15 cellular contexts compared by ENCODE assay signal in genomic region chr3:54087581-54088410, GRCh38. TPM values are rescaled to one million over a fixed set of nuclear protein-coding genes. Genes with fewer than 3 reads are reported as not detected.
DNase-seq lines count a peak whose midpoint lies in the region; ATAC-seq, FAIRE-seq and TF ChIP-seq lines count a peak whose summit lies in the region.
"Had no signal": no experiment of that assay in that cellular context is flagged by ENCODE, and none has a peak within 500 bp of the region (broad histone marks: within the 10 kb centered on the region; RNA-seq: fewer than 3 reads in every experiment).

No MANE protein-coding gene starts in this region.

- peak overlapping the region; percentile 71 for H3K4me3 Mint-ChIP-seq in type B pancreatic cell
- no peak overlapping the region for H3K4me3 Mint-ChIP-seq in activated CD4-positive, alpha-beta T cell treated with anti-CD3 and anti-CD28 coated beads, Interleukin-2, amount 10 ng/mL, durations not matched to agents 7 days and 5 days

- no peak overlapping the region for H2AK5ac ChIP-seq in mesendoderm (ENCODE audit: low read length)

- no peak overlapping the region for H4K5ac ChIP-seq in mesendoderm (ENCODE audit: low read length)

- H3K9me3 Mint-ChIP-seq in type B pancreatic cell = no peaks in the 10 kb centered on the region
- H3K9me3 Mint-ChIP-seq in activated CD4-positive, alpha-beta T cell treated with anti-CD3 and anti-CD28 coated beads, Interleukin-2, amount 10 ng/mL, durations not matched to agents 7 days and 5 days = no peaks in the 10 kb centered on the region

- H3K4me2 ChIP-seq in mesendoderm (ENCODE audit: low read length) = peak overlapping the region; percentile 56
- H3K4me2 ChIP-seq: A549 had no signal

- intact Hi-C loops in Right ventricle myocardium superior (cut with DNase I) = no loop called here

- H3K4ac ChIP-seq in mesendoderm (ENCODE audit: low read depth, low read length) = no peak overlapping the region

- H2BK5ac ChIP-seq in mesendoderm (ENCODE audit: low read length) = no peak overlapping the region

- peak overlapping the region; percentile 31 for H3K9ac ChIP-seq in mesendoderm (ENCODE audit: low read length)

- H3K56ac ChIP-seq in mesendoderm (ENCODE audit: low read length) = peak overlapping the region; percentile 52

- no peak overlapping the region for H3K23ac ChIP-seq in mesendoderm (ENCODE audit: low read length)

- peaks cover 11% of the 10 kb centered on the region for H3K4me1 Mint-ChIP-seq in type B pancreatic cell (ENCODE audit: unreplicated experiment)
- no peaks in the 10 kb centered on the region for H3K4me1 Mint-ChIP-seq in activated CD4-positive, alpha-beta T cell treated with anti-CD3 and anti-CD28 coated beads, Interleukin-2, amount 10 ng/mL, durations not matched to agents 7 days and 5 days

- peak; percentile 28 for DNase-seq in NCI-H2171 treated with DMSO at 0.1 percent for 48 hours (lab: John Stamatoyannopoulos, UW)
- no peak for DNase-seq in NCI-H2171 (lab: John Stamatoyannopoulos, UW)
- no peak for DNase-seq in Right ventricle myocardium superior
- peak; percentile 20 for DNase-seq in mesendoderm
- no peak for DNase-seq in type B pancreatic cell (ENCODE audit: extremely low spot score, unreplicated experiment)
- no peak for DNase-seq in NCI-H1694 treated with DMSO at 0.1 percent for 48 hours (lab: John Stamatoyannopoulos, UW)
- DNase-seq in activated CD4-positive, alpha-beta T cell treated with anti-CD3 and anti-CD28 coated beads, Interleukin-2, amount 10 ng/mL, durations not matched to agents 7 days and 5 days = no peak
- DNase-seq in GM12891 (ENCODE audit: insufficient read length, low spot score) = no peak
- DNase-seq: DMS79, NCI-H2081, right lobe of liver had no signal

- TF ChIP-seq POLR2A in GM12891 (IDR thresholded peaks at IDR 0.05; ENCODE audit: low read depth, low read length) = no peak

- POLR2A ChIA-PET in activated CD4-positive, alpha-beta T cell treated with anti-CD3 and anti-CD28 coated beads, Interleukin-2, amount 10 ng/mL, durations not matched to agents 7 days and 5 days (lab: Charles Lee) = no interaction called here

- peaks cover 69% of the 10 kb centered on the region for H3K27me3 Mint-ChIP-seq in type B pancreatic cell
- peaks cover 35% of the 10 kb centered on the region for H3K27me3 Mint-ChIP-seq in activated CD4-positive, alpha-beta T cell treated with anti-CD3 and anti-CD28 coated beads, Interleukin-2, amount 10 ng/mL, durations not matched to agents 7 days and 5 days

- TF ChIP-seq CTCF in type B pancreatic cell (conservative IDR thresholded peaks at IDR 0.05) = no peak

- WGBS in mesendoderm (ENCODE audit: extremely low coverage, insufficient coverage, low lambda C conversion rate) = no CpG with 5 or more reads among the region's 54 CpGs

- no peaks in the 10 kb centered on the region for H3K79me2 ChIP-seq in mesendoderm (ENCODE audit: control insufficient read depth, insufficient read depth, low read length)

- H3K36me3 Mint-ChIP-seq in type B pancreatic cell = no peaks in the 10 kb centered on the region
- no peaks in the 10 kb centered on the region for H3K36me3 Mint-ChIP-seq in activated CD4-positive, alpha-beta T cell treated with anti-CD3 and anti-CD28 coated beads, Interleukin-2, amount 10 ng/mL, durations not matched to agents 7 days and 5 days (ENCODE audit: low read depth)

- CTCF ChIA-PET in activated CD4-positive, alpha-beta T cell treated with anti-CD3 and anti-CD28 coated beads, Interleukin-2, amount 10 ng/mL, durations not matched to agents 7 days and 5 days (lab: Charles Lee) = no interaction called here

- no peak overlapping the region for H2BK15ac ChIP-seq in mesendoderm (replicated peaks; ENCODE audit: low read depth)

- no peaks in the 10 kb centered on the region for H3K4me1 ChIP-seq in mesendoderm (ENCODE audit: control insufficient read depth, low read depth, low read length)
- H3K4me1 ChIP-seq: A549, right lobe of liver had no signal

- H3K36me3 ChIP-seq in mesendoderm (ENCODE audit: control insufficient read depth, insufficient read depth, low read length) = no peaks in the 10 kb centered on the region
- H3K36me3 ChIP-seq: right lobe of liver had no signal

- H3K4me3 ChIP-seq in mesendoderm (ENCODE audit: low read length) = no peak overlapping the region
- H3K4me3 ChIP-seq: A549, right lobe of liver had no signal

- no peaks in the 10 kb centered on the region for H3K79me1 ChIP-seq in mesendoderm (ENCODE audit: low read length)

- peaks cover 6% of the 10 kb centered on the region for H3K27me3 ChIP-seq in mesendoderm (ENCODE audit: insufficient read depth, low read length, poor library complexity)
- H3K27me3 ChIP-seq: right lobe of liver had no signal

- H3K27ac Mint-ChIP-seq in type B pancreatic cell = no peak overlapping the region
- H3K27ac Mint-ChIP-seq in activated CD4-positive, alpha-beta T cell treated with anti-CD3 and anti-CD28 coated beads, Interleukin-2, amount 10 ng/mL, durations not matched to agents 7 days and 5 days = no peak overlapping the region

- no peak overlapping the region for H4K8ac ChIP-seq in mesendoderm (ENCODE audit: low read depth, low read length)

- no peak overlapping the region for H3K27ac ChIP-seq in mesendoderm (ENCODE audit: low read depth, low read length)
- H3K27ac ChIP-seq: A549, right lobe of liver had no signal

- no peak overlapping the region for H2BK120ac ChIP-seq in mesendoderm (ENCODE audit: low read depth, low read length)

- FAIRE-seq in GM12891 (lab: Jason Lieb, UNC) = no peak
- FAIRE-seq: A549, TTC549 had no signal

- no peak overlapping the region for H3K18ac ChIP-seq in mesendoderm (ENCODE audit: low read length)

- ATAC-seq in Right ventricle myocardium superior (ENCODE audit: poor library complexity) = peak; percentile 73
- ATAC-seq: A549, Panc1 had no signal

TF ChIP-seq in GM12891, 5 proteins besides CTCF, POLR2A, EP300 and RAD21:
- TF ChIP-seq TAF1 (IDR thresholded peaks at IDR 0.05; ENCODE audit: low read depth, low read length) = no peak
- no peak for TF ChIP-seq SPI1 (IDR thresholded peaks at IDR 0.05; ENCODE audit: low read depth, low read length)
- no peak for TF ChIP-seq POLR2AphosphoS5 (IDR thresholded peaks at IDR 0.05; ENCODE audit: low read depth, low read length)
- TF ChIP-seq POU2F2 (IDR thresholded peaks at IDR 0.05; ENCODE audit: low read depth, low read length) = no peak
- no peak for TF ChIP-seq PAX5 (IDR thresholded peaks at IDR 0.05; ENCODE audit: insufficient read depth, low read length, severe bottlenecking)

RNA-seq across cellular contexts. Expression of gene CACNA2D3, which starts 34.6 kb away (rescaled TPM):
- total RNA-seq in Right ventricle myocardium superior (35.5 TPM), type B pancreatic cell (ENCODE audit: low replicate concordance) (1.8 and 2.5 TPM in 2 replicates)
- 0.93 TPM for polyA plus RNA-seq in mesendoderm (2013, experiment 1 of 2)
- polyA plus RNA-seq in mesendoderm (2013, experiment 2 of 2) = 0.87 TPM
- not detected for total RNA-seq in activated CD4-positive, alpha-beta T cell treated with anti-CD3 and anti-CD28 coated beads, Interleukin-2, amount 10 ng/mL, durations not matched to agents 7 days and 5 days
- polyA plus RNA-seq in GM12891 (2012; ENCODE audit: low read depth, missing spikeins) = not detected
- total RNA-seq: lung microvascular endothelial cell had no signal

Comparison
In these comparisons a context has a peak if more than half of its experiments do, and no peak if none do; other contexts are left out.
1. DNase-seq: peak in NCI-H2171 treated with DMSO at 0.1 percent for 48 hours (single experiment) and mesendoderm (single experiment); none in NCI-H2171 (single experiment), Right ventricle myocardium superior (single experiment), type B pancreatic cell (single experiment), NCI-H1694 treated with DMSO at 0.1 percent for 48 hours (single experiment), activated CD4-positive, alpha-beta T cell treated with anti-CD3 and anti-CD28 coated beads, Interleukin-2, amount 10 ng/mL, durations not matched to agents 7 days and 5 days (single experiment) and GM12891 (single experiment).
2. RNA of gene CACNA2D3, which starts 34.6 kb away (total RNA-seq): 35.5 TPM in Right ventricle myocardium superior (single experiment); 1.8 to 2.5 TPM in type B pancreatic cell and not detected in activated CD4-positive, alpha-beta T cell treated with anti-CD3 and anti-CD28 coated beads, Interleukin-2, amount 10 ng/mL, durations not matched to agents 7 days and 5 days; every median in the first group is over 10 times any median in the second.